23 cellular contexts compared by ENCODE assay signal in the genomic region with DNA sequence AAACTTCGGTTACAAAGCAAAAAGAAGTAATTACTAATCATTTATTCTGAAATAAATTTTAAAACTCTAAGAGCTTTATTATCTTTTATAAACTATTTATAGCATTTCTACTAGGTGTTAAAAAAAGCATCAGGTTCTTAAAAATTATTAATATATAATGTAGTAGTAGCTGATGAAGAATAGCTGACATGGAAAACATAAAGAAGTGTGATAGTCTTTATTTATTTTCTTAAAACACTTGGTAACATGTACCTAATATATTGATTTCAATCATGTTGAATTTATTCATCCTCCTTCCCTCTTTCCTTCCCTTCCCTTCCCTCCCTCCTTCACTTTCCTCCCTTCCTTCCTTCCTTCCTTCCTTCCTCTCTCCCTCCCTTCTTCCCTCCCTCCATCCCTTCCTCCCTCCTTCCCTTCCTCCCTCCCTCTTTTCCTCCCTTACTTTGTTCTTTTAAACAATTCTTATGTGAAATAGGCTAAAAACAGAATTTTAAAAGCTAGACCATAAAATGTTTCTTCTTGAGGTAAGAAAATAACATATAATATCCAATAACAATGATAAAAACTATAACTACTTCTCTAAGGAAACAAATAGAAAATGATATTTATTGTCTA.
"Had no signal": no experiment of that assay in that cellular context is flagged by ENCODE, and none has a peak within 500 bp of the region (broad histone marks: within the 10 kb centered on the region; RNA-seq: fewer than 3 reads in every experiment).

No MANE protein-coding gene starts in this region.

- H3K36me3 ChIP-seq: esophagus muscularis mucosa, gastroesophageal sphincter, heart left ventricle, left lung, lower lobe of right lung had no signal

- H3K9me3 ChIP-seq: esophagus muscularis mucosa, gastroesophageal sphincter, heart left ventricle, left lung, lower lobe of right lung, mucosa of descending colon had no signal

- H3K27ac ChIP-seq: coronary artery, dorsolateral prefrontal cortex, esophagus muscularis mucosa, foreskin keratinocyte, gastroesophageal sphincter, heart left ventricle, hepatocyte, left lung, lower lobe of right lung had no signal

- FAIRE-seq: colon, endothelial cell of umbilical vein, frontal cortex had no signal

- H3K4me2 ChIP-seq: hepatocyte had no signal

- ATAC-seq: foreskin keratinocyte, gastroesophageal sphincter, heart left ventricle, left cardiac atrium, left lung, left ventricle myocardium superior, lower lobe of right lung, mucosa of descending colon had no signal

- H3K27me3 ChIP-seq: dorsolateral prefrontal cortex, esophagus muscularis mucosa, foreskin keratinocyte, gastroesophageal sphincter, heart left ventricle, hepatocyte, left lung had no signal

- H3K4me3 ChIP-seq: coronary artery, dorsolateral prefrontal cortex, esophagus muscularis mucosa, gastroesophageal sphincter, heart left ventricle, hepatocyte, left lung, lower lobe of right lung, mucosa of descending colon had no signal

- H3K4me1 ChIP-seq: esophagus muscularis mucosa, foreskin keratinocyte, gastroesophageal sphincter, heart left ventricle, left lung, lower lobe of right lung had no signal

- H2AFZ ChIP-seq: hepatocyte had no signal

- DNase-seq: dermis blood vessel endothelial cell; dorsolateral prefrontal cortex; effector CD4-positive, alpha-beta T cell; effector memory CD4-positive, alpha-beta T cell; foreskin keratinocyte; heart left ventricle; hypothalamus; immature natural killer cell; islet precursor cell; left cardiac atrium; left lung; left ventricle myocardium superior; lower lobe of right lung; mesenchymal stem cell; mucosa of descending colon; naive B cell had no signal

- H3K79me2 ChIP-seq: hepatocyte had no signal
